Comparison of ENCODE assay signal across 12 cellular contexts in genomic region chr7:50404392-50404791, GRCh38. TPM values are rescaled to one million over a fixed set of nuclear protein-coding genes. Genes with fewer than 3 reads are reported as not detected.
DNase-seq lines count a peak whose midpoint lies in the region; ATAC-seq and TF ChIP-seq lines count a peak whose summit lies in the region.
"Had no signal": no experiment of that assay in that cellular context is flagged by ENCODE, and none has a peak within 500 bp of the region (broad histone marks: within the 10 kb centered on the region; RNA-seq: fewer than 3 reads in every experiment).

No MANE protein-coding gene starts in this region.

- POLR2A ChIA-PET in activated CD8-positive, alpha-beta T cell treated with anti-CD3 and anti-CD28 coated beads, Interleukin-2, amount 10 ng/mL, durations not matched to agents 7 days and 5 days (lab: Charles Lee): interaction anchor here (1.7 kb wide), 1 partner anchor 10 kb away, joined by 6 read pairs; no protein-coding TSS in a partner anchor

- no peak overlapping the region for H3K27ac Mint-ChIP-seq in HFFc6
- peak overlapping the region; percentile 37 for H3K27ac Mint-ChIP-seq in activated CD8-positive, alpha-beta T cell treated with anti-CD3 and anti-CD28 coated beads, Interleukin-2, amount 10 ng/mL, durations not matched to agents 7 days and 5 days
- H3K27ac Mint-ChIP-seq in natural killer cell: peak overlapping the region; percentile 72 to 91

- DNase-seq in DMS 273 (lab: John Stamatoyannopoulos, UW; ENCODE audit: unreplicated experiment) (peak; percentile 24), DMS 273 treated with DMSO at 0.1 percent for 48 hours (lab: John Stamatoyannopoulos, UW) (no peak), HFFc6 (no peak), natural killer cell (no peak), GM19240 (ENCODE audit: insufficient read length, low spot score) (no peak), DMS79 treated with DMSO at 0.1 percent for 48 hours (lab: John Stamatoyannopoulos, UW) (no peak)
- DNase-seq in activated CD8-positive, alpha-beta T cell treated with anti-CD3 and anti-CD28 coated beads, Interleukin-2, amount 10 ng/mL, durations not matched to agents 7 days and 5 days: peak; percentile 19
- DNase-seq: NCI-H1417; NCI-H748 treated with DMSO at 0.1 percent for 48 hours; stimulated activated CD4-positive, alpha-beta T cell treated with anti-CD3 and anti-CD28 coated beads, Interleukin-4, amount 100 ng/mL, for 1 hour; substantia nigra had no signal

- no peaks in the 10 kb centered on the region for H3K4me1 Mint-ChIP-seq in HFFc6 (ENCODE audit: low read depth)
- peaks cover 49% of the 10 kb centered on the region for H3K4me1 Mint-ChIP-seq in activated CD8-positive, alpha-beta T cell treated with anti-CD3 and anti-CD28 coated beads, Interleukin-2, amount 10 ng/mL, durations not matched to agents 7 days and 5 days (ENCODE audit: low read depth)
- peaks cover 53 to 72% of the 10 kb centered on the region in 2 donors for H3K4me1 Mint-ChIP-seq in natural killer cell

- H3K36me3 Mint-ChIP-seq in HFFc6 (ENCODE audit: low read depth): no peaks in the 10 kb centered on the region
- H3K36me3 Mint-ChIP-seq in activated CD8-positive, alpha-beta T cell treated with anti-CD3 and anti-CD28 coated beads, Interleukin-2, amount 10 ng/mL, durations not matched to agents 7 days and 5 days (ENCODE audit: low read depth): peaks cover 71% of the 10 kb centered on the region
- peaks cover 18% of the 10 kb centered on the region for H3K36me3 Mint-ChIP-seq in natural killer cell

- ATAC-seq in activated CD8-positive, alpha-beta T cell treated with anti-CD3 and anti-CD28 coated beads, Interleukin-2, amount 10 ng/mL, durations not matched to agents 7 days and 5 days: no peak
- ATAC-seq in natural killer cell: no peak
- no peak for ATAC-seq in HG03280 (IDR thresholded peaks at IDR 0.05; ENCODE audit: unreplicated experiment)

- H3K4me3 Mint-ChIP-seq in HFFc6 (no peak overlapping the region), natural killer cell (no peak overlapping the region)
- no peak overlapping the region for H3K4me3 Mint-ChIP-seq in activated CD8-positive, alpha-beta T cell treated with anti-CD3 and anti-CD28 coated beads, Interleukin-2, amount 10 ng/mL, durations not matched to agents 7 days and 5 days

- H3K27me3 Mint-ChIP-seq in HFFc6 (ENCODE audit: insufficient read depth): peaks cover 30% of the 10 kb centered on the region
- H3K27me3 Mint-ChIP-seq in activated CD8-positive, alpha-beta T cell treated with anti-CD3 and anti-CD28 coated beads, Interleukin-2, amount 10 ng/mL, durations not matched to agents 7 days and 5 days (ENCODE audit: low read depth): no peaks in the 10 kb centered on the region
- H3K27me3 Mint-ChIP-seq in natural killer cell (ENCODE audit: low read depth in 2 of 2): no peaks in the 10 kb centered on the region

- CTCF ChIA-PET in activated CD8-positive, alpha-beta T cell treated with anti-CD3 and anti-CD28 coated beads, Interleukin-2, amount 10 ng/mL, durations not matched to agents 7 days and 5 days (lab: Charles Lee): interaction anchor here (3.2 kb wide), 1 partner anchor 13 kb away, joined by 18 read pairs; no protein-coding TSS in a partner anchor

- intact Hi-C loops in natural killer cell (cut with micrococcal nuclease): no loop called here

- H3K9me3 Mint-ChIP-seq in HFFc6 (no peaks in the 10 kb centered on the region), natural killer cell (no peaks in the 10 kb centered on the region)
- no peaks in the 10 kb centered on the region for H3K9me3 Mint-ChIP-seq in activated CD8-positive, alpha-beta T cell treated with anti-CD3 and anti-CD28 coated beads, Interleukin-2, amount 10 ng/mL, durations not matched to agents 7 days and 5 days (ENCODE audit: insufficient read depth)

- peak; percentile 16; the same call in 1 of the 2 replicates for TF ChIP-seq CTCF in HFFc6 (IDR thresholded peaks at IDR 0.05)
- no peak for TF ChIP-seq CTCF in natural killer cell (IDR thresholded peaks at IDR 0.05)

RNA-seq across cellular contexts. Expression of gene FIGNL1, which starts 45.8 kb away (rescaled TPM):
- total RNA-seq in HFFc6 (2021; fragmentation: NEBNext Ultra II Directional; extraction: Animal tissue kit (Norgen Biotek cat#: 25700)): 10 to 100 TPM in 5 of 6 experiments, 1 to 10 TPM in 1; 7.7 to 15.1 (median 12.4) TPM
- 10 to 100 TPM; 40.7 to 41.0 TPM for total RNA-seq in activated CD8-positive, alpha-beta T cell treated with anti-CD3 and anti-CD28 coated beads, Interleukin-2, amount 10 ng/mL, durations not matched to agents 7 days and 5 days
- total RNA-seq in natural killer cell: 10 to 100 TPM in 1 of 3 donors, 1 to 10 TPM in 2; 5.5 to 12.6 (median 7.6) TPM

Comparison
In these comparisons a context has a peak if more than half of its experiments do, and no peak if none do; other contexts are left out.
1. DNase-seq: peak in DMS 273 (single experiment) and activated CD8-positive, alpha-beta T cell treated with anti-CD3 and anti-CD28 coated beads, Interleukin-2, amount 10 ng/mL, durations not matched to agents 7 days and 5 days (single experiment); none in DMS 273 treated with DMSO at 0.1 percent for 48 hours (single experiment), HFFc6 (single experiment), natural killer cell (single experiment), GM19240 (single experiment) and DMS79 treated with DMSO at 0.1 percent for 48 hours (single experiment).